ENCODE assay signal across 33 cellular contexts in genomic region chr3:16126634-16127033, GRCh38. TPM values are rescaled to one million over a fixed set of nuclear protein-coding genes. Genes with fewer than 3 reads are reported as not detected.
"Had no signal": no experiment of that assay in that cellular context is flagged by ENCODE, and none has a peak within 500 bp of the region (broad histone marks: within the 10 kb centered on the region; RNA-seq: fewer than 3 reads in every experiment).

No MANE protein-coding gene starts in this region.

- H3K27ac ChIP-seq: adrenal gland, body of pancreas, cardiac muscle cell, colonic mucosa, foreskin keratinocyte, gastrocnemius medialis, heart left ventricle had no signal

- H3K4me3 Mint-ChIP-seq: activated CD4-positive, alpha-beta memory T cell treated with anti-CD3 and anti-CD28 coated beads, Interleukin-2, amount 10 ng/mL, durations not matched to agents 7 days and 5 days; activated CD4-positive, alpha-beta T cell treated with anti-CD3 and anti-CD28 coated beads, Interleukin-2, amount 10 ng/mL, durations not matched to agents 7 days and 5 days; activated naive CD4-positive, alpha-beta T cell treated with anti-CD3 and anti-CD28 coated beads for 36 hours; activated naive CD4-positive, alpha-beta T cell treated with anti-CD3 and anti-CD28 coated beads, Interleukin-2, amount 50 U/mL, for 24 hours; activated naive CD8-positive, alpha-beta T cell treated with anti-CD3 and anti-CD28 coated beads for 36 hours; activated naive CD8-positive, alpha-beta T cell treated with anti-CD3 and anti-CD28 coated beads, Interleukin-2, amount 50 U/mL, for 24 hours; activated T-cell treated with anti-CD3 and anti-CD28 coated beads, Interleukin-2, amount 50 U/mL, for 4 hours; activated T-helper 17 cell treated with anti-CD3 and anti-CD28 coated beads, Interleukin-2, amount 50 U/mL, for 72 hours had no signal

- H3K4me3 ChIP-seq: adrenal gland, body of pancreas, cardiac muscle cell, colonic mucosa, gastrocnemius medialis, heart left ventricle had no signal

- H3K27ac Mint-ChIP-seq: activated CD4-positive, alpha-beta memory T cell treated with anti-CD3 and anti-CD28 coated beads, Interleukin-2, amount 10 ng/mL, durations not matched to agents 7 days and 5 days; activated CD4-positive, alpha-beta T cell treated with anti-CD3 and anti-CD28 coated beads, Interleukin-2, amount 10 ng/mL, durations not matched to agents 7 days and 5 days; activated naive CD4-positive, alpha-beta T cell treated with anti-CD3 and anti-CD28 coated beads for 36 hours; activated naive CD4-positive, alpha-beta T cell treated with anti-CD3 and anti-CD28 coated beads, Interleukin-2, amount 50 U/mL, for 24 hours; activated naive CD8-positive, alpha-beta T cell treated with anti-CD3 and anti-CD28 coated beads for 36 hours; activated naive CD8-positive, alpha-beta T cell treated with anti-CD3 and anti-CD28 coated beads, Interleukin-2, amount 50 U/mL, for 24 hours; activated T-helper 17 cell treated with anti-CD3 and anti-CD28 coated beads, Interleukin-2, amount 50 U/mL, for 72 hours had no signal

- ATAC-seq: activated naive CD8-positive, alpha-beta T cell treated with anti-CD3 and anti-CD28 coated beads, Interleukin-2, amount 50 U/mL, for 24 hours; activated T-cell treated with anti-CD3 and anti-CD28 coated beads, Interleukin-2, amount 50 U/mL, for 4 hours; activated T-helper 17 cell treated with anti-CD3 and anti-CD28 coated beads, Interleukin-2, amount 50 U/mL, for 72 hours; body of pancreas; esophagus mucosa; foreskin keratinocyte; gastrocnemius medialis; heart left ventricle had no signal

- H3K4me1 Mint-ChIP-seq: activated CD4-positive, alpha-beta memory T cell treated with anti-CD3 and anti-CD28 coated beads, Interleukin-2, amount 10 ng/mL, durations not matched to agents 7 days and 5 days; activated CD4-positive, alpha-beta T cell treated with anti-CD3 and anti-CD28 coated beads, Interleukin-2, amount 10 ng/mL, durations not matched to agents 7 days and 5 days; activated naive CD4-positive, alpha-beta T cell treated with anti-CD3 and anti-CD28 coated beads, Interleukin-2, amount 50 U/mL, for 24 hours; activated naive CD8-positive, alpha-beta T cell treated with anti-CD3 and anti-CD28 coated beads for 36 hours; activated naive CD8-positive, alpha-beta T cell treated with anti-CD3 and anti-CD28 coated beads, Interleukin-2, amount 50 U/mL, for 24 hours had no signal

- H3K36me3 Mint-ChIP-seq: activated naive CD4-positive, alpha-beta T cell treated with anti-CD3 and anti-CD28 coated beads, Interleukin-2, amount 50 U/mL, for 24 hours; activated naive CD8-positive, alpha-beta T cell treated with anti-CD3 and anti-CD28 coated beads for 36 hours had no signal

- H3K9me3 ChIP-seq: adrenal gland, body of pancreas, colonic mucosa, gastrocnemius medialis had no signal

- H3K36me3 ChIP-seq: adrenal gland, cardiac muscle cell, colonic mucosa, gastrocnemius medialis, heart left ventricle had no signal

- FAIRE-seq: endometrium, endothelial cell of umbilical vein had no signal

- H3K9me3 Mint-ChIP-seq: activated CD4-positive, alpha-beta memory T cell treated with anti-CD3 and anti-CD28 coated beads, Interleukin-2, amount 10 ng/mL, durations not matched to agents 7 days and 5 days; activated CD4-positive, alpha-beta T cell treated with anti-CD3 and anti-CD28 coated beads, Interleukin-2, amount 10 ng/mL, durations not matched to agents 7 days and 5 days; activated naive CD4-positive, alpha-beta T cell treated with anti-CD3 and anti-CD28 coated beads for 36 hours; activated naive CD4-positive, alpha-beta T cell treated with anti-CD3 and anti-CD28 coated beads, Interleukin-2, amount 50 U/mL, for 24 hours; activated naive CD8-positive, alpha-beta T cell treated with anti-CD3 and anti-CD28 coated beads for 36 hours; activated naive CD8-positive, alpha-beta T cell treated with anti-CD3 and anti-CD28 coated beads, Interleukin-2, amount 50 U/mL, for 24 hours; activated T-cell treated with anti-CD3 and anti-CD28 coated beads, Interleukin-2, amount 50 U/mL, for 4 hours; activated T-helper 17 cell treated with anti-CD3 and anti-CD28 coated beads, Interleukin-2, amount 50 U/mL, for 72 hours had no signal

- H3K27me3 Mint-ChIP-seq: activated CD4-positive, alpha-beta memory T cell treated with anti-CD3 and anti-CD28 coated beads, Interleukin-2, amount 10 ng/mL, durations not matched to agents 7 days and 5 days; activated CD4-positive, alpha-beta T cell treated with anti-CD3 and anti-CD28 coated beads, Interleukin-2, amount 10 ng/mL, durations not matched to agents 7 days and 5 days; activated naive CD4-positive, alpha-beta T cell treated with anti-CD3 and anti-CD28 coated beads, Interleukin-2, amount 50 U/mL, for 24 hours; activated naive CD8-positive, alpha-beta T cell treated with anti-CD3 and anti-CD28 coated beads for 36 hours had no signal

- DNase-seq: activated CD4-positive, alpha-beta memory T cell treated with anti-CD3 and anti-CD28 coated beads, Interleukin-2, amount 10 ng/mL, durations not matched to agents 7 days and 5 days; activated CD4-positive, alpha-beta T cell treated with anti-CD3 and anti-CD28 coated beads for 1 hour; activated CD4-positive, alpha-beta T cell treated with anti-CD3 and anti-CD28 coated beads for 4 hours; activated CD4-positive, alpha-beta T cell treated with anti-CD3 and anti-CD28 coated beads, Interleukin-2, amount 10 ng/mL, durations not matched to agents 7 days and 5 days; activated CD4-positive, alpha-beta T cell treated with anti-CD3 and anti-CD28 coated beads, Interleukin-2, amount 50 U/mL, for 4 hours; activated CD8-positive, alpha-beta memory T cell treated with anti-CD3 and anti-CD28 coated beads for 24 hours; activated effector memory CD4-positive, alpha-beta T cell treated with Interleukin-2 at 50 U/mL for 16 hours; activated gamma-delta T cell treated with Interleukin-2 at 50 U/mL for 16 hours; activated naive CD4-positive, alpha-beta T cell treated with anti-CD3 and anti-CD28 coated beads for 36 hours; activated naive CD8-positive, alpha-beta T cell treated with anti-CD3 and anti-CD28 coated beads for 36 hours; activated naive CD8-positive, alpha-beta T cell treated with anti-CD3 and anti-CD28 coated beads, Interleukin-2, amount 50 U/mL, for 24 hours; activated T-cell treated with anti-CD3 and anti-CD28 coated beads, Interleukin-2, amount 50 U/mL, for 4 hours; adrenal gland; amygdala; aorta; body of pancreas; central memory CD4-positive, alpha-beta T cell; cerebellar nuclear complex; colonic mucosa; effector CD8-positive, alpha-beta T cell; gastrocnemius medialis; glutamatergic neuron; heart left ventricle; T-helper 2 cell had no signal

- H3K4me1 ChIP-seq: adrenal gland, body of pancreas, colonic mucosa had no signal

- H3K27me3 ChIP-seq: adrenal gland, body of pancreas, cardiac muscle cell, colonic mucosa, gastrocnemius medialis, heart left ventricle had no signal

RNA-seq across cellular contexts. Expression of gene GALNT15, which starts 47.8 kb away (rescaled TPM):
- total RNA-seq: activated CD4-positive, alpha-beta memory T cell treated with anti-CD3 and anti-CD28 coated beads, Interleukin-2, amount 10 ng/mL, durations not matched to agents 7 days and 5 days; activated CD4-positive, alpha-beta T cell treated with anti-CD3 and anti-CD28 coated beads, Interleukin-2, amount 10 ng/mL, durations not matched to agents 7 days and 5 days; activated naive CD4-positive, alpha-beta T cell treated with anti-CD3 and anti-CD28 coated beads for 36 hours; activated naive CD8-positive, alpha-beta T cell treated with anti-CD3 and anti-CD28 coated beads for 36 hours; activated T-cell treated with anti-CD3 and anti-CD28 coated beads, Interleukin-2, amount 50 U/mL, for 4 hours; epithelial cell of proximal tubule; foreskin keratinocyte; T-helper 1 cell treated with Interleukin-12 subunit alpha and Interleukin-12 subunit beta and Interleukin-4 antibody, amounts not matched to agents 30 ng/mL and 1 ng/mL, for 36 hours had no signal
- polyA plus RNA-seq: foreskin keratinocyte had no signal
